In the genomic region with DNA sequence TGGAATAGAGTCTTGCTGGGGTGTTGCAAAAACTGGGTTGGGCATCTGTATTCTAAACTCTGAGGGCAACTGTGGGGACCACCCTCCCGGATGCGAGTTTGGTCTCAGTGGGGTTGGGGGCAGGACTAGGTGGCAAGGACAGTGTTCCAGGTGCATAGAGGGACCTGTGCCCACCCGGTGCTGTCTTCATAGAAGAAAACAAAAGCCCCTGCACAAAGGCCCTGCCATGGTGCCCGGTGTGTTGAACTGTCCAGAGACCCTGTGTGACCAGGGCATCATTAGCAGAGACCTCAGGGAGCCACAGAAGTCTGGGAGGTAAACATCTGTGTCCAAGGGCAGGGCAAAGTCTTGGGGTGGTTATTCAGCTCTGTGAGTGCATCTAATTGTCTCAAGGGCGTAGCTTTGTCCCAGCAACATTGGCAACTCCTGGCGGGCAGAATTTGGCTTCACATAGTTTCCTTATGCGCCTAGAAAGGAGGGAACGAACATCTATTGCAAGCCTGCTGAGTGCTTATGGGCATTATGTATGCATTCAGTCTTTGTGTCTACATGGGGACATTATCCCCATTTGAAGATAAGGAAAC, we compare ENCODE assay signal across 1 cellular context.
TF ChIP-seq lines count a peak whose summit lies in the region.

No MANE protein-coding gene starts in this region.

TF ChIP-seq in H1, 55 proteins besides CTCF, POLR2A, EP300 and RAD21 (continued from another document):
- TF ChIP-seq, protein P1, sequence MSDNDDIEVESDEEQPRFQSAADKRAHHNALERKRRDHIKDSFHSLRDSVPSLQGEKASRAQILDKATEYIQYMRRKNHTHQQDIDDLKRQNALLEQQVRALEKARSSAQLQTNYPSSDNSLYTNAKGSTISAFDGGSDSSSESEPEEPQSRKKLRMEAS (IDR thresholded peaks at IDR 0.05), result no peak
- no peak for TF ChIP-seq BRCA1 (IDR thresholded peaks at IDR 0.05; ENCODE audit: low read depth, low read length)
- TF ChIP-seq RBBP5 (IDR thresholded peaks at IDR 0.05; ENCODE audit: borderline replicate concordance, low read depth, low read length), result no peak
- TF ChIP-seq SRF (IDR thresholded peaks at IDR 0.05; ENCODE audit: low read depth, low read length), result no peak
- no peak for TF ChIP-seq EZH2 (IDR thresholded peaks at IDR 0.05; ENCODE audit: low read depth, low read length, severe bottlenecking)
- TF ChIP-seq JUN (IDR thresholded peaks at IDR 0.05; ENCODE audit: low read depth, low read length), result no peak
